1 cellular context compared by ENCODE assay signal in the genomic region with DNA sequence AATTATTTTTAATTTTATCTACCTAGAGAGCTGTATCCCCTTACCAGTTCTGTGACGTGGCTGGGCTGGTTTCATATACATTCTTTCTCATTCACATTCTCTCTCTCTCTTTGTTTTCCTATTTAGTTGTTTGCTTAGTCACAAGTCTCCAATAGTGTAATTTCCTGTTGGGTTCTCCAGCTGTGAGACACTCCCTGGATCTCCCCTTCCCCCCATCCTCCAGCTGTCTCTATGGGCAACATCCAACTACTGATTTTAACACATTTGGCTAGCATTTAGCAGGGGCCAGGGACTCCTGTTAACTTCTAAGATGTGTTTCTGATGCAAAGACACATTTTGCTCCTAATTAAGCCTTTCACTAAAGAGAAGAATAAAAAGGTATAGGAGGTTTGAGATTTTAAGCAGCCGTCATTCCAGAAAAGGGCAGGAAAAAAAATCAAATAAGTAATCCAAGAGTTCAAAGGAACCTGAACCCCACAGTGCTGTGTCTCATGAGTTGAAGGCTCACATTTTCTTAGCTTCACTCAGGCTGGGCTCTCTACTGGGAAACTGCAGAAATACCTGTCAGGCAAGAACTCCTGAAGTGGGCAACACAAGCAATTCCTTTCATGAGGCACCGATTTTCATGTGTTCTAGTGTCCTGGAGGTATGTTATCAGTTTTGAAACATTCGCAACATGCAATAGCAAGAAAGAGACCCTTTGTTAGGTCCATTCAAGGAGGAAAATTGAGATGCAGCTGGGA.
TF ChIP-seq lines count a peak whose summit lies in the region.

No MANE protein-coding gene starts in this region.

TF ChIP-seq in H1, 55 proteins besides CTCF, POLR2A, EP300 and RAD21:
- peak in 1 of 2 experiments; percentile 33; a peak in 1 of 4 replicates for TF ChIP-seq HDAC2 (IDR thresholded peaks at IDR 0.05; ENCODE audit: borderline replicate concordance in 1 of 2, low read depth in 2 of 2, low read length in 2 of 2)
- TF ChIP-seq TAF1 (IDR thresholded peaks at IDR 0.05; ENCODE audit: low read depth, low read length): 0 out of 2 replicates have a peak, but pooled peaks have one; percentile 8
- TF ChIP-seq PHF8 (conservative IDR thresholded peaks at IDR 0.05; ENCODE audit: low read depth, low read length): no peak
- 0 out of 4 replicates have a peak, but pooled peaks of 1 of the 2 experiments have one; percentile 23 for TF ChIP-seq SIN3A (conservative IDR thresholded peaks at IDR 0.05 in 1 of 2, IDR thresholded peaks at IDR 0.05 in 1 of 2; ENCODE audit: low read depth in 1 of 2, low read length in 2 of 2)
- TF ChIP-seq RFX5 (IDR thresholded peaks at IDR 0.05; ENCODE audit: borderline replicate concordance, low read depth, low read length): no peak
- peak; percentile 87 for TF ChIP-seq SP1 (IDR thresholded peaks at IDR 0.05; ENCODE audit: low read depth, low read length)
- TF ChIP-seq, protein P1, sequence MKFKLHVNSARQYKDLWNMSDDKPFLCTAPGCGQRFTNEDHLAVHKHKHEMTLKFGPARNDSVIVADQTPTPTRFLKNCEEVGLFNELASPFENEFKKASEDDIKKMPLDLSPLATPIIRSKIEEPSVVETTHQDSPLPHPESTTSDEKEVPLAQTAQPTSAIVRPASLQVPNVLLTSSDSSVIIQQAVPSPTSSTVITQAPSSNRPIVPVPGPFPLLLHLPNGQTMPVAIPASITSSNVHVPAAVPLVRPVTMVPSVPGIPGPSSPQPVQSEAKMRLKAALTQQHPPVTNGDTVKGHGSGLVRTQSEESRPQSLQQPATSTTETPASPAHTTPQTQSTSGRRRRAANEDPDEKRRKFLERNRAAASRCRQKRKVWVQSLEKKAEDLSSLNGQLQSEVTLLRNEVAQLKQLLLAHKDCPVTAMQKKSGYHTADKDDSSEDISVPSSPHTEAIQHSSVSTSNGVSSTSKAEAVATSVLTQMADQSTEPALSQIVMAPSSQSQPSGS (IDR thresholded peaks at IDR 0.05; ENCODE audit: low read length): peak; percentile 47; the same call in 1 of the 2 replicates
- TF ChIP-seq, protein P2, sequence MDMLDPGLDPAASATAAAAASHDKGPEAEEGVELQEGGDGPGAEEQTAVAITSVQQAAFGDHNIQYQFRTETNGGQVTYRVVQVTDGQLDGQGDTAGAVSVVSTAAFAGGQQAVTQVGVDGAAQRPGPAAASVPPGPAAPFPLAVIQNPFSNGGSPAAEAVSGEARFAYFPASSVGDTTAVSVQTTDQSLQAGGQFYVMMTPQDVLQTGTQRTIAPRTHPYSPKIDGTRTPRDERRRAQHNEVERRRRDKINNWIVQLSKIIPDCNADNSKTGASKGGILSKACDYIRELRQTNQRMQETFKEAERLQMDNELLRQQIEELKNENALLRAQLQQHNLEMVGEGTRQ (IDR thresholded peaks at IDR 0.05; ENCODE audit: low read length): no peak
- TF ChIP-seq CREB1 (IDR thresholded peaks at IDR 0.05): peak; percentile 55; the same call in 1 of the 2 replicates
- no peak for TF ChIP-seq CHD1 (IDR thresholded peaks at IDR 0.05; ENCODE audit: low read depth, low read length)
- no peak for TF ChIP-seq JUN (IDR thresholded peaks at IDR 0.05; ENCODE audit: low read depth, low read length)
- peak; percentile 96 for TF ChIP-seq TCF12 (IDR thresholded peaks at IDR 0.05; ENCODE audit: low read depth, low read length)
- no peak for TF ChIP-seq SP4 (IDR thresholded peaks at IDR 0.05; ENCODE audit: low read length)
- no peak for TF ChIP-seq GABPA (IDR thresholded peaks at IDR 0.05; ENCODE audit: borderline replicate concordance, insufficient read depth, low read length)
- TF ChIP-seq HDAC6 (IDR thresholded peaks at IDR 0.05; ENCODE audit: low read depth, low read length): no peak
- TF ChIP-seq, protein P3, sequence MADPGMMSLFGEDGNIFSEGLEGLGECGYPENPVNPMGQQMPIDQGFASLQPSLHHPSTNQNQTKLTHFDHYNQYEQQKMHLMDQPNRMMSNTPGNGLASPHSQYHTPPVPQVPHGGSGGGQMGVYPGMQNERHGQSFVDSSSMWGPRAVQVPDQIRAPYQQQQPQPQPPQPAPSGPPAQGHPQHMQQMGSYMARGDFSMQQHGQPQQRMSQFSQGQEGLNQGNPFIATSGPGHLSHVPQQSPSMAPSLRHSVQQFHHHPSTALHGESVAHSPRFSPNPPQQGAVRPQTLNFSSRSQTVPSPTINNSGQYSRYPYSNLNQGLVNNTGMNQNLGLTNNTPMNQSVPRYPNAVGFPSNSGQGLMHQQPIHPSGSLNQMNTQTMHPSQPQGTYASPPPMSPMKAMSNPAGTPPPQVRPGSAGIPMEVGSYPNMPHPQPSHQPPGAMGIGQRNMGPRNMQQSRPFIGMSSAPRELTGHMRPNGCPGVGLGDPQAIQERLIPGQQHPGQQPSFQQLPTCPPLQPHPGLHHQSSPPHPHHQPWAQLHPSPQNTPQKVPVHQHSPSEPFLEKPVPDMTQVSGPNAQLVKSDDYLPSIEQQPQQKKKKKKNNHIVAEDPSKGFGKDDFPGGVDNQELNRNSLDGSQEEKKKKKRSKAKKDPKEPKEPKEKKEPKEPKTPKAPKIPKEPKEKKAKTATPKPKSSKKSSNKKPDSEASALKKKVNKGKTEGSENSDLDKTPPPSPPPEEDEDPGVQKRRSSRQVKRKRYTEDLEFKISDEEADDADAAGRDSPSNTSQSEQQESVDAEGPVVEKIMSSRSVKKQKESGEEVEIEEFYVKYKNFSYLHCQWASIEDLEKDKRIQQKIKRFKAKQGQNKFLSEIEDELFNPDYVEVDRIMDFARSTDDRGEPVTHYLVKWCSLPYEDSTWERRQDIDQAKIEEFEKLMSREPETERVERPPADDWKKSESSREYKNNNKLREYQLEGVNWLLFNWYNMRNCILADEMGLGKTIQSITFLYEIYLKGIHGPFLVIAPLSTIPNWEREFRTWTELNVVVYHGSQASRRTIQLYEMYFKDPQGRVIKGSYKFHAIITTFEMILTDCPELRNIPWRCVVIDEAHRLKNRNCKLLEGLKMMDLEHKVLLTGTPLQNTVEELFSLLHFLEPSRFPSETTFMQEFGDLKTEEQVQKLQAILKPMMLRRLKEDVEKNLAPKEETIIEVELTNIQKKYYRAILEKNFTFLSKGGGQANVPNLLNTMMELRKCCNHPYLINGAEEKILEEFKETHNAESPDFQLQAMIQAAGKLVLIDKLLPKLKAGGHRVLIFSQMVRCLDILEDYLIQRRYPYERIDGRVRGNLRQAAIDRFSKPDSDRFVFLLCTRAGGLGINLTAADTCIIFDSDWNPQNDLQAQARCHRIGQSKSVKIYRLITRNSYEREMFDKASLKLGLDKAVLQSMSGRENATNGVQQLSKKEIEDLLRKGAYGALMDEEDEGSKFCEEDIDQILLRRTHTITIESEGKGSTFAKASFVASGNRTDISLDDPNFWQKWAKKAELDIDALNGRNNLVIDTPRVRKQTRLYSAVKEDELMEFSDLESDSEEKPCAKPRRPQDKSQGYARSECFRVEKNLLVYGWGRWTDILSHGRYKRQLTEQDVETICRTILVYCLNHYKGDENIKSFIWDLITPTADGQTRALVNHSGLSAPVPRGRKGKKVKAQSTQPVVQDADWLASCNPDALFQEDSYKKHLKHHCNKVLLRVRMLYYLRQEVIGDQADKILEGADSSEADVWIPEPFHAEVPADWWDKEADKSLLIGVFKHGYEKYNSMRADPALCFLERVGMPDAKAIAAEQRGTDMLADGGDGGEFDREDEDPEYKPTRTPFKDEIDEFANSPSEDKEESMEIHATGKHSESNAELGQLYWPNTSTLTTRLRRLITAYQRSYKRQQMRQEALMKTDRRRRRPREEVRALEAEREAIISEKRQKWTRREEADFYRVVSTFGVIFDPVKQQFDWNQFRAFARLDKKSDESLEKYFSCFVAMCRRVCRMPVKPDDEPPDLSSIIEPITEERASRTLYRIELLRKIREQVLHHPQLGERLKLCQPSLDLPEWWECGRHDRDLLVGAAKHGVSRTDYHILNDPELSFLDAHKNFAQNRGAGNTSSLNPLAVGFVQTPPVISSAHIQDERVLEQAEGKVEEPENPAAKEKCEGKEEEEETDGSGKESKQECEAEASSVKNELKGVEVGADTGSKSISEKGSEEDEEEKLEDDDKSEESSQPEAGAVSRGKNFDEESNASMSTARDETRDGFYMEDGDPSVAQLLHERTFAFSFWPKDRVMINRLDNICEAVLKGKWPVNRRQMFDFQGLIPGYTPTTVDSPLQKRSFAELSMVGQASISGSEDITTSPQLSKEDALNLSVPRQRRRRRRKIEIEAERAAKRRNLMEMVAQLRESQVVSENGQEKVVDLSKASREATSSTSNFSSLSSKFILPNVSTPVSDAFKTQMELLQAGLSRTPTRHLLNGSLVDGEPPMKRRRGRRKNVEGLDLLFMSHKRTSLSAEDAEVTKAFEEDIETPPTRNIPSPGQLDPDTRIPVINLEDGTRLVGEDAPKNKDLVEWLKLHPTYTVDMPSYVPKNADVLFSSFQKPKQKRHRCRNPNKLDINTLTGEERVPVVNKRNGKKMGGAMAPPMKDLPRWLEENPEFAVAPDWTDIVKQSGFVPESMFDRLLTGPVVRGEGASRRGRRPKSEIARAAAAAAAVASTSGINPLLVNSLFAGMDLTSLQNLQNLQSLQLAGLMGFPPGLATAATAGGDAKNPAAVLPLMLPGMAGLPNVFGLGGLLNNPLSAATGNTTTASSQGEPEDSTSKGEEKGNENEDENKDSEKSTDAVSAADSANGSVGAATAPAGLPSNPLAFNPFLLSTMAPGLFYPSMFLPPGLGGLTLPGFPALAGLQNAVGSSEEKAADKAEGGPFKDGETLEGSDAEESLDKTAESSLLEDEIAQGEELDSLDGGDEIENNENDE (IDR thresholded peaks at IDR 0.05; ENCODE audit: insufficient replicate concordance, low read length): peak; percentile 50
- no peak for TF ChIP-seq FOSL1 (IDR thresholded peaks at IDR 0.05; ENCODE audit: insufficient read depth, low read depth, low read length)
- TF ChIP-seq, protein P4, sequence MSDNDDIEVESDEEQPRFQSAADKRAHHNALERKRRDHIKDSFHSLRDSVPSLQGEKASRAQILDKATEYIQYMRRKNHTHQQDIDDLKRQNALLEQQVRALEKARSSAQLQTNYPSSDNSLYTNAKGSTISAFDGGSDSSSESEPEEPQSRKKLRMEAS (IDR thresholded peaks at IDR 0.05): no peak
- peak; percentile 68 for TF ChIP-seq MAFK (IDR thresholded peaks at IDR 0.05; ENCODE audit: low read depth, low read length)
- TF ChIP-seq TBP (IDR thresholded peaks at IDR 0.05; ENCODE audit: low read depth, low read length): no peak
- no peak for TF ChIP-seq RNF2 (IDR thresholded peaks at IDR 0.05; ENCODE audit: borderline replicate concordance, low read depth, low read length, missing control alignments, poor library complexity, severe bottlenecking)
- TF ChIP-seq SRF (IDR thresholded peaks at IDR 0.05; ENCODE audit: low read depth, low read length): no peak
- TF ChIP-seq BACH1 (IDR thresholded peaks at IDR 0.05; ENCODE audit: low read length): peak; percentile 29; the same call in 1 of the 2 replicates
- TF ChIP-seq CHD2 (IDR thresholded peaks at IDR 0.05; ENCODE audit: low read length): peak; percentile 52; the same call in 1 of the 2 replicates
- TF ChIP-seq RBBP5 (IDR thresholded peaks at IDR 0.05; ENCODE audit: borderline replicate concordance, low read depth, low read length): peak; percentile 82; the same call in 1 of the 2 replicates
- no peak for TF ChIP-seq SUZ12 (IDR thresholded peaks at IDR 0.05; ENCODE audit: low read length)
- TF ChIP-seq ASH2L (IDR thresholded peaks at IDR 0.05; ENCODE audit: low read length): peak; percentile 96
- TF ChIP-seq KDM4A (IDR thresholded peaks at IDR 0.05; ENCODE audit: low read depth, low read length, severe bottlenecking): no peak
- no peak for TF ChIP-seq CTBP2 (IDR thresholded peaks at IDR 0.05; ENCODE audit: borderline replicate concordance, insufficient read depth, insufficient read length, low read length)
- TF ChIP-seq YY1 (IDR thresholded peaks at IDR 0.05; ENCODE audit: low read depth, low read length): 0 out of 2 replicates have a peak, but pooled peaks have one; percentile 21
- TF ChIP-seq JUND (IDR thresholded peaks at IDR 0.05; ENCODE audit: low read length): 0 out of 2 replicates have a peak, but pooled peaks have one; percentile 52
